ENCODE assay signal across 19 cellular contexts in the genomic region with DNA sequence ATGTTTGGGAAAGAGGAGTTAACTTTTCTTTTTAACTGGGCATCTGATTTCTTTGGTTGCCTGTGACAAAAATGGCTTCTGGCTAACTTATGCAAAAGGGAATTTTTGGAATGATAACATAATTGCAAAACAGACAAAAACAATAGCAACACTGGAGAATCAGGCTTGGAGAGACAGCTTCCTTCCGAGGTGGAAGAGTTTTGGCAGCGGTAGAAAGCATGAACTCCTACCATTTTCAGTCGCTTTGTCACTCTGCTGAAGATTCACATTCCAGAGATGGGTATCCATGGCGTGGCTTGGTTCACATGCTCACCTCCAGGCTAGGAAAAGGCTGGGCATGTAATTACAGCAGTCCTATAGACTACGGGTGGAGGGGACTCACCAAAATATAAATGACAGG. TPM values are rescaled to one million over a fixed set of nuclear protein-coding genes. Genes with fewer than 3 reads are reported as not detected.
DNase-seq lines count a peak whose midpoint lies in the region; ATAC-seq, FAIRE-seq and TF ChIP-seq lines count a peak whose summit lies in the region.
"Had no signal": no experiment of that assay in that cellular context is flagged by ENCODE, and none has a peak within 500 bp of the region (broad histone marks: within the 10 kb centered on the region; RNA-seq: fewer than 3 reads in every experiment).

No MANE protein-coding gene starts in this region.

- peaks cover 0 to 9% of the 10 kb centered on the region in 2 experiments; a peak in 2 of 5 replicates for H3K27me3 ChIP-seq in K562 (ENCODE audit: control insufficient read depth in 2 of 2, insufficient read depth in 2 of 2, low read length in 2 of 2)

- H3K9ac ChIP-seq in K562 (ENCODE audit: insufficient read depth in 1 of 2, low read depth in 2 of 2, low read length in 2 of 2) = no peak overlapping the region
- H3K9ac ChIP-seq: KMS-11 had no signal

- H3K4me3 ChIP-seq in K562 (no peak overlapping the region), fibroblast of villous mesenchyme (ENCODE audit: low read depth, low read length) (no peak overlapping the region)

- TF ChIP-seq POLR2A in K562 (conservative IDR thresholded peaks at IDR 0.05) = no peak

- intact Hi-C loops in K562 (cut with micrococcal nuclease) = no loop called here

- no peak overlapping the region for H2AFZ ChIP-seq in K562 (ENCODE audit: low read depth, low read length)

- no peaks in the 10 kb centered on the region for H3K79me2 ChIP-seq in K562 (ENCODE audit: control insufficient read depth, insufficient read depth, low read length)

- no peak for FAIRE-seq in K562 (lab: Jason Lieb, UNC)
- FAIRE-seq: H54 had no signal

- 11% methylated on average over 5 of the region's 5 CpGs for WGBS in K562 (ENCODE audit: insufficient coverage, low coverage, missing lambda C conversion rate)

- BruUV-seq in K562 (replicated peaks; lab: Mats Ljungman, UMichigan) = no TSS peak

- CTCF ChIA-PET in K562 (lab: Yijun Ruan, JAX; ENCODE audit: low intra/inter-chr PET ratio) = no interaction called here

- peak overlapping the region; percentile 31; the same call in 1 of the 2 replicates for H3K27ac Mint-ChIP-seq in HFFc6
- H3K27ac Mint-ChIP-seq in stimulated activated naive B cell treated with anti-CD40 and anti-IgM and Interleukin-4, amounts not matched to agents 10 μg/mL and 1 μg/mL and 100 μg/mL, for 72 hours = peak overlapping the region; percentile 9
- H3K27ac Mint-ChIP-seq in activated T-cell treated with anti-CD3 and anti-CD28 coated beads, Interleukin-2, amount 50 U/mL, for 72 hours = no peak overlapping the region
- H3K27ac Mint-ChIP-seq: CD14-positive monocyte had no signal

- no peaks in the 10 kb centered on the region for H3K36me3 ChIP-seq in K562 (ENCODE audit: control insufficient read depth, insufficient read depth, low read length)

- H3K4me1 ChIP-seq in K562 (replicated peaks in 1 of 2; ENCODE audit: control insufficient read depth in 2 of 2, insufficient read depth in 2 of 2, low read length in 2 of 2) = peaks cover 0 to 7% of the 10 kb centered on the region in 2 experiments; a peak in 2 of 5 replicates

- DNase-seq in HFFc6 = no peak
- DNase-seq in K562 (ENCODE audit: extremely low read depth in 1 of 4, low spot score in 3 of 4) = no peak
- peak; percentile 48 for DNase-seq in fibroblast of villous mesenchyme (ENCODE audit: low read depth)
- no peak for DNase-seq in stimulated activated naive B cell treated with anti-CD40 and anti-IgM and Interleukin-4, amounts not matched to agents 10 μg/mL and 1 μg/mL and 100 μg/mL, for 72 hours
- DNase-seq in activated T-cell treated with anti-CD3 and anti-CD28 coated beads, Interleukin-2, amount 50 U/mL, for 72 hours = no peak
- DNase-seq in MV-4-11 (lab: John Stamatoyannopoulos, UW) = no peak
- DNase-seq: AML-193, DMS79, NCI-H1092, NCI-H1436 treated with DMSO at 0.1 percent for 48 hours, NCI-H2029 treated with DMSO at 0.1 percent for 48 hours, NCI-H2171 treated with DMSO at 0.1 percent for 48 hours, NCI-H446 had no signal

- no peaks in the 10 kb centered on the region for H3K9me1 ChIP-seq in K562 (ENCODE audit: control insufficient read depth, insufficient read depth, low read length)

- H3K9me3 Mint-ChIP-seq in HFFc6 = no peaks in the 10 kb centered on the region
- peaks cover 2 to 6% of the 10 kb centered on the region in 2 donors for H3K9me3 Mint-ChIP-seq in stimulated activated naive B cell treated with anti-CD40 and anti-IgM and Interleukin-4, amounts not matched to agents 10 μg/mL and 1 μg/mL and 100 μg/mL, for 72 hours
- H3K9me3 Mint-ChIP-seq in activated T-cell treated with anti-CD3 and anti-CD28 coated beads, Interleukin-2, amount 50 U/mL, for 72 hours = no peaks in the 10 kb centered on the region

- H3K27me3 Mint-ChIP-seq in HFFc6 (ENCODE audit: insufficient read depth) = no peaks in the 10 kb centered on the region
- H3K27me3 Mint-ChIP-seq in stimulated activated naive B cell treated with anti-CD40 and anti-IgM and Interleukin-4, amounts not matched to agents 10 μg/mL and 1 μg/mL and 100 μg/mL, for 72 hours = no peaks in the 10 kb centered on the region
- H3K27me3 Mint-ChIP-seq in activated T-cell treated with anti-CD3 and anti-CD28 coated beads, Interleukin-2, amount 50 U/mL, for 72 hours (ENCODE audit: low read depth) = peaks cover 13% of the 10 kb centered on the region

- peaks cover 40% of the 10 kb centered on the region for H3K4me1 Mint-ChIP-seq in HFFc6 (ENCODE audit: low read depth)
- peaks cover 22 to 47% of the 10 kb centered on the region in 2 donors for H3K4me1 Mint-ChIP-seq in stimulated activated naive B cell treated with anti-CD40 and anti-IgM and Interleukin-4, amounts not matched to agents 10 μg/mL and 1 μg/mL and 100 μg/mL, for 72 hours
- H3K4me1 Mint-ChIP-seq in activated T-cell treated with anti-CD3 and anti-CD28 coated beads, Interleukin-2, amount 50 U/mL, for 72 hours (ENCODE audit: low read depth) = peaks cover 5% of the 10 kb centered on the region

- 0 out of 2 replicates have a peak overlapping the region, but pooled peaks have one; percentile 33 for H3K4me3 Mint-ChIP-seq in HFFc6
- H3K4me3 Mint-ChIP-seq in stimulated activated naive B cell treated with anti-CD40 and anti-IgM and Interleukin-4, amounts not matched to agents 10 μg/mL and 1 μg/mL and 100 μg/mL, for 72 hours = no peak overlapping the region
- no peak overlapping the region for H3K4me3 Mint-ChIP-seq in activated T-cell treated with anti-CD3 and anti-CD28 coated beads, Interleukin-2, amount 50 U/mL, for 72 hours
- H3K4me3 Mint-ChIP-seq: CD14-positive monocyte had no signal

- H3K9me3 ChIP-seq in K562 (replicated peaks; ENCODE audit: control insufficient read depth, insufficient read depth, low read depth, low read length) = no peaks in the 10 kb centered on the region

- in situ Hi-C loops in K562 (cut with MboI) = loop anchor here (10.0 kb wide), 1 partner anchor 495 kb away; a partner anchor contains a TSS

- ATAC-seq in K562 = no peak
- ATAC-seq in stimulated activated naive B cell treated with anti-CD40 and anti-IgM and Interleukin-4, amounts not matched to agents 10 μg/mL and 1 μg/mL and 100 μg/mL, for 72 hours (replicated peaks) = no peak
- ATAC-seq in activated T-cell treated with anti-CD3 and anti-CD28 coated beads, Interleukin-2, amount 50 U/mL, for 72 hours (replicated peaks in 1 of 2) = no peak
- no peak for ATAC-seq in GM21367 (IDR thresholded peaks at IDR 0.05; ENCODE audit: unreplicated experiment)
- ATAC-seq: Panc1, Right ventricle myocardium inferior had no signal

- POLR2A ChIA-PET in K562 (lab: Yijun Ruan, JAX) = interaction anchor here (1.3 kb wide), 1 partner anchor 17 kb away, joined by 5 read pairs; a partner anchor contains a TSS

- TF ChIP-seq EP300 in K562 (IDR thresholded peaks at IDR 0.05; ENCODE audit: low read length) = no peak

- no peak overlapping the region for H3K4me2 ChIP-seq in K562 (ENCODE audit: insufficient read depth, low read length)
- H3K4me2 ChIP-seq: KMS-11 had no signal

- no peak overlapping the region for H3K27ac ChIP-seq in K562 (ENCODE audit: extremely low read depth, low read depth, low read length)
- H3K27ac ChIP-seq: KMS-11 had no signal

- no peaks in the 10 kb centered on the region for H3K36me3 Mint-ChIP-seq in HFFc6 (ENCODE audit: low read depth)
- H3K36me3 Mint-ChIP-seq in stimulated activated naive B cell treated with anti-CD40 and anti-IgM and Interleukin-4, amounts not matched to agents 10 μg/mL and 1 μg/mL and 100 μg/mL, for 72 hours = no peaks in the 10 kb centered on the region
- H3K36me3 Mint-ChIP-seq in activated T-cell treated with anti-CD3 and anti-CD28 coated beads, Interleukin-2, amount 50 U/mL, for 72 hours (ENCODE audit: insufficient read depth in 2 of 2) = no peaks in the 10 kb centered on the region
- H3K36me3 Mint-ChIP-seq: CD14-positive monocyte had no signal

- H4K20me1 ChIP-seq in K562 (replicated peaks; ENCODE audit: control insufficient read depth, insufficient read depth, low read length) = no peaks in the 10 kb centered on the region

- TF ChIP-seq CTCF in HFFc6 (IDR thresholded peaks at IDR 0.05) = no peak
- no peak for TF ChIP-seq CTCF in K562 (IDR thresholded peaks at IDR 0.05 in 2 of 3, conservative IDR thresholded peaks at IDR 0.05 in 1 of 3; ENCODE audit: insufficient read depth in 2 of 3, low read depth in 1 of 3, low read length in 3 of 3)
- TF ChIP-seq CTCF in fibroblast of villous mesenchyme (IDR thresholded peaks at IDR 0.05; ENCODE audit: insufficient read depth, low read depth, low read length) = no peak

- TF ChIP-seq RAD21 in K562 (CRISPR knock-in tag; conservative IDR thresholded peaks at IDR 0.05 in 1 of 2, IDR thresholded peaks at IDR 0.05 in 1 of 2) = no peak

RNA-seq across cellular contexts. Expression of a gene that starts 17.2 kb away (rescaled TPM):
- 10 to 100 TPM; 16.4 to 20.1 (median 18.7) TPM for total RNA-seq in HFFc6 (2021; fragmentation: NEBNext Ultra II Directional; extraction: Animal tissue kit (Norgen Biotek cat#: 25700))
- 24.6 and 32.7 TPM in 2 replicates for total RNA-seq in K562 (2011; cell fraction: chromatin; rRNA removed; ENCODE audit: low replicate concordance)
- 11.2 and 13.0 TPM in 2 replicates for total RNA-seq in K562 (2011; cell fraction: nucleolus; rRNA removed)
- 22.0 and 23.1 TPM in 2 replicates for total RNA-seq in K562 (2011; cell fraction: nucleoplasm; rRNA removed)
- total RNA-seq in K562 (2014; rRNA removed) (10.4 and 10.8 TPM in 2 replicates), K562 (2014; rRNA removed; fragmentation: Illumina TruSeq; extraction: Trizol) (15.0 and 17.6 TPM in 2 replicates), K562 (2015; rRNA removed; fragmentation: Illumina TruSeq; extraction: Trizol) (17.9 and 19.2 TPM in 2 replicates), K562 (2021) (10.6 and 12.1 TPM in 2 replicates), fibroblast of villous mesenchyme (11.7 and 13.2 TPM in 2 replicates)
- polyA plus RNA-seq in K562 (2011; rRNA removed) (9.7 TPM in 2 replicates), K562 (2014; fragmentation: Illumina TruSeq; extraction: Trizol) (11.4 and 13.1 TPM in 2 replicates), K562 (2014; fragmentation: Nextera tagmentation; extraction: Ambion mirVana) (10 to 100 TPM; 12.6 to 15.4 TPM), K562 (2014; rRNA removed) (11.7 and 12.3 TPM in 2 replicates)
- 5.6 and 10.0 TPM in 2 replicates for polyA plus RNA-seq in K562 (2011; cell fraction: cytosol; rRNA removed)
- polyA plus RNA-seq in K562 (2011; cell fraction: nucleus; rRNA removed) = 7.6 and 11.6 TPM in 2 replicates
- polyA plus RNA-seq in K562 (2012) = 11.1 and 43.7 TPM in 2 replicates
- 20.1 and 26.5 TPM in 2 replicates for polyA minus RNA-seq in K562 (2011; rRNA and poly(A)+ RNA removed)
- 6.1 and 6.9 TPM in 2 replicates for polyA minus RNA-seq in K562 (2011; cell fraction: cytosol; rRNA and poly(A)+ RNA removed)
- polyA minus RNA-seq in K562 (2011; cell fraction: nucleus; rRNA and poly(A)+ RNA removed) = 19.9 and 37.7 TPM in 2 replicates
- 10 to 100 TPM; 12.4 to 17.9 TPM for total RNA-seq in activated T-cell treated with anti-CD3 and anti-CD28 coated beads, Interleukin-2, amount 50 U/mL, for 72 hours
